ENCODE assay signal across 13 cellular contexts in the genomic region with DNA sequence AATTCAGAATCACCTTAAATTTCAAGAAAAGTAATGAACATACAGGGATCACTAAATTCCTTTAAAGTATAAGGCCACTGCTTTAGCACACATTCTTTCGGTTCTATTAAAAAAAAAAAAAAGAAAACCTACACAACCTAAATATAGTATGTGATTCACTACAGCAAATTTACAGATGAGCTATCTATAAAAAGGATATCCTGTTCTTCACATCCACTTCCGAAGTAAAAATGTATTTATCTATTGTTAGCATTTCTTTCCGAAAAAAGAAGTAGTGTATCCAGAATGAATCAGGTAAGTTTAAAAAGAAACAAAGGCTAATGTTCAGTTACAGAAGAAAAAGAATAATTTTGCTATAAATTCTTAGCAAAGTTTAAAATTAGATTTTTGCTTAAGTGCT.
DNase-seq lines count a peak whose midpoint lies in the region; ATAC-seq lines count a peak whose summit lies in the region.
"Had no signal": no experiment of that assay in that cellular context is flagged by ENCODE, and none has a peak within 500 bp of the region (broad histone marks: within the 10 kb centered on the region; RNA-seq: fewer than 3 reads in every experiment).

No MANE protein-coding gene starts in this region.

- POLR2A ChIA-PET in activated CD4-positive, alpha-beta memory T cell treated with anti-CD3 and anti-CD28 coated beads, Interleukin-2, amount 10 ng/mL, durations not matched to agents 7 days and 5 days (lab: Charles Lee), result no interaction called here

- peaks cover 100% of the 10 kb centered on the region in 11 experiments for H3K36me3 ChIP-seq in BLaER1 treated with 17β-estradiol and CSF1 and Interleukin-3, amounts not matched to agents 10 nM and 100 nM

- no peaks in the 10 kb centered on the region for H3K27me3 Mint-ChIP-seq in activated CD4-positive, alpha-beta memory T cell treated with anti-CD3 and anti-CD28 coated beads, Interleukin-2, amount 10 ng/mL, durations not matched to agents 7 days and 5 days
- no peaks in the 10 kb centered on the region for H3K27me3 Mint-ChIP-seq in immature natural killer cell (ENCODE audit: low read depth in 3 of 3)
- H3K27me3 Mint-ChIP-seq: B cell; CD4-positive, alpha-beta T cell had no signal

- no peak overlapping the region for H3K4me3 ChIP-seq in BLaER1 treated with 17β-estradiol and CSF1 and Interleukin-3, amounts not matched to agents 10 nM and 100 nM

- no peak overlapping the region for H3K27ac Mint-ChIP-seq in activated CD4-positive, alpha-beta memory T cell treated with anti-CD3 and anti-CD28 coated beads, Interleukin-2, amount 10 ng/mL, durations not matched to agents 7 days and 5 days
- H3K27ac Mint-ChIP-seq in immature natural killer cell, result no peak overlapping the region
- H3K27ac Mint-ChIP-seq: B cell; CD4-positive, alpha-beta T cell; H9 had no signal

- no peaks in the 10 kb centered on the region for H3K27me3 ChIP-seq in BLaER1 treated with 17β-estradiol and CSF1 and Interleukin-3, amounts not matched to agents 10 nM and 100 nM

- H3K9me3 Mint-ChIP-seq in activated CD4-positive, alpha-beta memory T cell treated with anti-CD3 and anti-CD28 coated beads, Interleukin-2, amount 10 ng/mL, durations not matched to agents 7 days and 5 days, result no peaks in the 10 kb centered on the region
- H3K9me3 Mint-ChIP-seq in immature natural killer cell, result no peaks in the 10 kb centered on the region
- H3K9me3 Mint-ChIP-seq: CD4-positive, alpha-beta T cell; H9 had no signal

- H4K20me1 ChIP-seq in BLaER1 treated with 17β-estradiol and CSF1 and Interleukin-3, amounts not matched to agents 10 nM and 100 nM, result peaks cover 0 to 9% (median 0%) of the 10 kb centered on the region in 11 experiments; a peak in 1 of 22 replicates

- peaks cover 0 to 14% (median 7%) of the 10 kb centered on the region in 10 experiments; a peak in 11 of 20 replicates for H3K4me1 ChIP-seq in BLaER1 treated with 17β-estradiol and CSF1 and Interleukin-3, amounts not matched to agents 10 nM and 100 nM
- H3K4me1 ChIP-seq: Caco-2 had no signal

- H3K27ac ChIP-seq in BLaER1 treated with 17β-estradiol and CSF1 and Interleukin-3, amounts not matched to agents 10 nM and 100 nM, result no peak overlapping the region
- peak overlapping the region; percentile 78 for H3K27ac ChIP-seq in angular gyrus (ENCODE audit: low read depth, low read length)
- H3K27ac ChIP-seq: C4-2B had no signal

- no peaks in the 10 kb centered on the region for H3K4me1 Mint-ChIP-seq in activated CD4-positive, alpha-beta memory T cell treated with anti-CD3 and anti-CD28 coated beads, Interleukin-2, amount 10 ng/mL, durations not matched to agents 7 days and 5 days
- no peaks in the 10 kb centered on the region for H3K4me1 Mint-ChIP-seq in immature natural killer cell
- H3K4me1 Mint-ChIP-seq: B cell, H9 had no signal

- ATAC-seq in HG02798 (IDR thresholded peaks at IDR 0.05; ENCODE audit: poor library complexity, unreplicated experiment), result no peak

- H3K4me3 Mint-ChIP-seq in activated CD4-positive, alpha-beta memory T cell treated with anti-CD3 and anti-CD28 coated beads, Interleukin-2, amount 10 ng/mL, durations not matched to agents 7 days and 5 days, result no peak overlapping the region
- no peak overlapping the region for H3K4me3 Mint-ChIP-seq in immature natural killer cell
- H3K4me3 Mint-ChIP-seq: B cell; CD4-positive, alpha-beta T cell; H9 had no signal

- peak; percentile 7 for DNase-seq in dermis blood vessel endothelial cell
- peak; percentile 19 for DNase-seq in inferior parietal cortex (ENCODE audit: extremely low spot score)
- DNase-seq in activated CD4-positive, alpha-beta memory T cell treated with anti-CD3 and anti-CD28 coated beads, Interleukin-2, amount 10 ng/mL, durations not matched to agents 7 days and 5 days, result no peak
- DNase-seq in immature natural killer cell, result no peak
- DNase-seq in cerebellar nuclear complex (lab: John Stamatoyannopoulos, UW), result no peak
- DNase-seq: Caco-2; CD4-positive, alpha-beta T cell; H9 had no signal

- peaks cover 0 to 6% (median 0%) of the 10 kb centered on the region in 11 experiments; a peak in 2 of 22 replicates for H3K9me3 ChIP-seq in BLaER1 treated with 17β-estradiol and CSF1 and Interleukin-3, amounts not matched to agents 10 nM and 100 nM (replicated peaks in 1 of 11)
- H3K9me3 ChIP-seq: Caco-2 had no signal

- H3K9ac ChIP-seq in BLaER1 treated with 17β-estradiol and CSF1 and Interleukin-3, amounts not matched to agents 10 nM and 100 nM, result no peak overlapping the region

- peak overlapping the region in 6 of 11 experiments; percentile 16 to 32 (median 22); a peak in 9 of 22 replicates for H3K4me2 ChIP-seq in BLaER1 treated with 17β-estradiol and CSF1 and Interleukin-3, amounts not matched to agents 10 nM and 100 nM

- CTCF ChIA-PET in activated CD4-positive, alpha-beta memory T cell treated with anti-CD3 and anti-CD28 coated beads, Interleukin-2, amount 10 ng/mL, durations not matched to agents 7 days and 5 days (lab: Charles Lee), result no interaction called here

- H3K36me3 Mint-ChIP-seq in activated CD4-positive, alpha-beta memory T cell treated with anti-CD3 and anti-CD28 coated beads, Interleukin-2, amount 10 ng/mL, durations not matched to agents 7 days and 5 days (ENCODE audit: low read depth), result peaks cover 66% of the 10 kb centered on the region
- H3K36me3 Mint-ChIP-seq in immature natural killer cell, result peaks cover 35 to 67% (median 35%) of the 10 kb centered on the region in 3 donors

Comparison
In these comparisons a context has a peak if more than half of its experiments do, and no peak if none do; other contexts are left out.
1. DNase-seq: peak in dermis blood vessel endothelial cell (single experiment) and inferior parietal cortex (single experiment); none in activated CD4-positive, alpha-beta memory T cell treated with anti-CD3 and anti-CD28 coated beads, Interleukin-2, amount 10 ng/mL, durations not matched to agents 7 days and 5 days (single experiment), immature natural killer cell (0 of 3) and cerebellar nuclear complex (0 of 2).